In the genomic region with DNA sequence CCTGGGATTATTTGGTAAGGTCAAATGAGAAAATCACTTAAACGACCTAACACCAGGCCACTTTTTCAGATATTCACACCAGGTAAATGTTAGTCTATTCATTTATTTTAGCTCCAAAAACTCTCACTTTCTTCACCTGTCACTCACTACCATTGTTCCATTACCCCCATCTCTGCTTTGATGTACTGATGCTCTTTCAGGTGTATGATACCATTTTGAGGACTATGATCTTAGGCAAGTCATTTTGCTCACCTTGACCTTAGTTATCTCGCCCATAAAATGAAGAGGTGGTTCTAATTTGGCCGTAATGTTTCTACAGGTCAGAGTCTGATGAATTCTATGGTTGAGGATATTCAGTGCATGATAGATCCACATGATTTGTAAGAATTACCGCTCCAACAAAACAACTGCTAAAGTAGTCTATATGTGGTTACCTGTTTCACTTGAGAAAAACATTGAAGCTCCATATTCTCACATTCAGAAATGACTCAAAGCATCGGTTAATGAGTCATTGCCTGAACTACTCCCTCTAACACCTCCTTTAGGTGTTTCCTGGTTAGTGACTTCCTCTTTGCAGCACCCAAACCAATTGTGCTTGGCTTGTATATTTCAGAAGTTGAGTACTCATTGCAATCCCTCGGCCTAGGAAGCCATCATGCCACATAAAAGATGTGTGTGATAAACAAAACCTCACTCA, we compare ENCODE assay signal across 8 cellular contexts. TPM values are rescaled to one million over a fixed set of nuclear protein-coding genes. Genes with fewer than 3 reads are reported as not detected.
DNase-seq lines count a peak whose midpoint lies in the region; ATAC-seq, FAIRE-seq and TF ChIP-seq lines count a peak whose summit lies in the region.

No MANE protein-coding gene starts in this region.

- no peaks in the 10 kb centered on the region for H3F3A ChIP-seq in PC-3 (ENCODE audit: low read length, unreplicated experiment)

- H3K4me1 ChIP-seq in PC-3 (ENCODE audit: insufficient read depth, low read length) (peaks cover 16% of the 10 kb centered on the region), GM12878 (ENCODE audit: control insufficient read depth, insufficient read depth, low read length) (peaks cover 7% of the 10 kb centered on the region; the same call in 1 of the 2 replicates)

- H3K27me3 ChIP-seq in PC-3 (ENCODE audit: low read length) (no peaks in the 10 kb centered on the region), GM12878 (replicated peaks in 1 of 2; ENCODE audit: control insufficient read depth in 2 of 2, insufficient read depth in 2 of 2, low read length in 1 of 2) (no peaks in the 10 kb centered on the region), MG63 (no peaks in the 10 kb centered on the region)

- H3K9ac ChIP-seq in PC-3 (ENCODE audit: low read length) (no peak overlapping the region), GM12878 (ENCODE audit: control insufficient read depth, insufficient read depth, low read length) (no peak overlapping the region)

- H4K20me1 ChIP-seq in PC-3 (ENCODE audit: low read length): no peaks in the 10 kb centered on the region
- H4K20me1 ChIP-seq in GM12878 (ENCODE audit: control insufficient read depth, insufficient read depth): no peaks in the 10 kb centered on the region

- TF ChIP-seq EP300 in GM12878 (IDR thresholded peaks at IDR 0.05; ENCODE audit: borderline replicate concordance in 1 of 2, control insufficient read depth in 1 of 2, low read depth in 2 of 2, low read length in 2 of 2): peak; percentile 90 to 98

- peak overlapping the region; percentile 92 for H3K27ac Mint-ChIP-seq in stimulated activated effector memory CD8-positive, alpha-beta T cell treated with anti-CD3 and anti-CD28 coated beads, Interleukin-12 subunit alpha, Interleukin-12 subunit beta, amount 100 ng/mL, for 72 hours

- H2AFZ ChIP-seq in PC-3 (ENCODE audit: low read length): 0 out of 2 replicates have a peak overlapping the region, but pooled peaks have one; percentile 21
- H2AFZ ChIP-seq in GM12878 (ENCODE audit: control insufficient read depth, low read depth, low read length): peak overlapping the region; percentile 53

- no peaks in the 10 kb centered on the region for H3K36me3 ChIP-seq in PC-3 (ENCODE audit: low read depth, low read length)
- no peaks in the 10 kb centered on the region for H3K36me3 ChIP-seq in GM12878 (ENCODE audit: control insufficient read depth in 2 of 2, insufficient read depth in 2 of 2, low read length in 1 of 2)
- H3K36me3 ChIP-seq in MG63: no peaks in the 10 kb centered on the region

- peak; percentile 67 for DNase-seq in PC-3
- DNase-seq in GM12878 (ENCODE audit: low read depth, low spot score): peak; percentile 93
- DNase-seq in stimulated activated effector memory CD8-positive, alpha-beta T cell treated with anti-CD3 and anti-CD28 coated beads, Interleukin-12 subunit alpha, Interleukin-12 subunit beta, amount 100 ng/mL, for 72 hours (ENCODE audit: low spot score in 2 of 2): peak; percentile 42 to 81
- no peak for DNase-seq in MG63
- no peak for DNase-seq in dedifferentiated amniotic fluid mesenchymal stem cell (ENCODE audit: extremely low spot score)
- no peak for DNase-seq in left lobe of liver (ENCODE audit: low spot score)

- peak; percentile 98 for ATAC-seq in GM18868 (IDR thresholded peaks at IDR 0.05; ENCODE audit: unreplicated experiment)
- ATAC-seq in HG02885 (IDR thresholded peaks at IDR 0.05; ENCODE audit: poor library complexity, unreplicated experiment): peak; percentile 99
- ATAC-seq in PC-3: peak; percentile 53
- ATAC-seq in GM12878: peak; percentile 99
- peak; percentile 95 for ATAC-seq in stimulated activated effector memory CD8-positive, alpha-beta T cell treated with anti-CD3 and anti-CD28 coated beads, Interleukin-12 subunit alpha, Interleukin-12 subunit beta, amount 100 ng/mL, for 72 hours
- ATAC-seq in left lobe of liver: no peak

- H3K9me3 ChIP-seq in PC-3 (ENCODE audit: low read length) (no peaks in the 10 kb centered on the region), GM12878 (replicated peaks; ENCODE audit: control insufficient read depth, insufficient read depth, low read length) (no peaks in the 10 kb centered on the region; the same call in 2 of the 3 replicates), MG63 (no peaks in the 10 kb centered on the region)

- H3K4me3 ChIP-seq in PC-3 (ENCODE audit: low read length) (no peak overlapping the region), GM12878 (peak overlapping the region; percentile 38), MG63 (no peak overlapping the region)

- BruUV-seq in PC-3 (replicated peaks; lab: Mats Ljungman, UMichigan) (no TSS peak), GM12878 (replicated peaks; lab: Mats Ljungman, UMichigan) (no TSS peak)

- H3K27ac ChIP-seq in PC-3 (ENCODE audit: low read length) (no peak overlapping the region), GM12878 (ENCODE audit: control insufficient read depth, insufficient read depth) (peak overlapping the region; percentile 54)

- H3K79me2 ChIP-seq in PC-3 (ENCODE audit: low read length): no peaks in the 10 kb centered on the region
- H3K79me2 ChIP-seq in GM12878 (ENCODE audit: control insufficient read depth, insufficient read depth, low read length): no peaks in the 10 kb centered on the region

- FAIRE-seq in GM12878 (lab: Jason Lieb, UNC): peak; percentile 94

- H3K9me3 Mint-ChIP-seq in stimulated activated effector memory CD8-positive, alpha-beta T cell treated with anti-CD3 and anti-CD28 coated beads, Interleukin-12 subunit alpha, Interleukin-12 subunit beta, amount 100 ng/mL, for 72 hours: no peaks in the 10 kb centered on the region

- no peak for TF ChIP-seq POLR2A in GM12878 (IDR thresholded peaks at IDR 0.05; ENCODE audit: low read depth, low read length)

- H3K36me3 Mint-ChIP-seq in stimulated activated effector memory CD8-positive, alpha-beta T cell treated with anti-CD3 and anti-CD28 coated beads, Interleukin-12 subunit alpha, Interleukin-12 subunit beta, amount 100 ng/mL, for 72 hours: peaks cover 16% of the 10 kb centered on the region

- TF ChIP-seq RAD21 in GM12878 (IDR thresholded peaks at IDR 0.05; ENCODE audit: insufficient read depth, low read depth, low read length): peak; percentile 42

- TF ChIP-seq CTCF in PC-3 (conservative IDR thresholded peaks at IDR 0.05; ENCODE audit: low read depth, low read length) (no peak), GM12878 (IDR thresholded peaks at IDR 0.05 in 2 of 3, conservative IDR thresholded peaks at IDR 0.05 in 1 of 3; ENCODE audit: control insufficient read depth in 2 of 3, extremely low read depth in 1 of 3, insufficient read depth in 1 of 3, low read depth in 3 of 3, low read length in 3 of 3) (no peak)

- H3K4me2 ChIP-seq in PC-3 (ENCODE audit: low read length): peak overlapping the region; percentile 36
- peak overlapping the region; percentile 51 for H3K4me2 ChIP-seq in GM12878 (ENCODE audit: control insufficient read depth, insufficient read depth)

- SMC1A ChIA-PET in GM12878 (lab: Charles Lee; ENCODE audit: uncharacterized antibody, unreplicated experiment): interaction anchor here (0.7 to 3.5 kb wide), 17 partner anchors 16 to 112 kb away, joined by 3 to 28 read pairs (median 6); partner anchors contain the start of gene ARAP2

- CTCF ChIA-PET in PC-3 (lab: Charles Lee) (no interaction called here), GM12878 (lab: Yijun Ruan, JAX) (interaction anchor here (0.6 to 3.1 kb wide), 9 partner anchors 18 to 113 kb away, joined by 3 to 16 read pairs (median 3); partner anchors contain the start of gene ARAP2)

- RAD21 ChIA-PET in GM12878 (lab: Charles Lee; ENCODE audit: unreplicated experiment): interaction anchor here (0.6 to 3.3 kb wide), 12 partner anchors 11 to 112 kb away, joined by 3 to 23 read pairs (median 4); partner anchors contain the start of gene ARAP2

- intact Hi-C loops in PC-3 (cut with micrococcal nuclease): no loop called here
- intact Hi-C loops in GM12878 (cut with micrococcal nuclease; ENCODE audit: unreplicated experiment): loop anchor here (1.0 to 2.0 kb wide), 5 partner anchors 19 to 42 kb away; partner anchors contain the start of gene ARAP2

- no peaks in the 10 kb centered on the region for H3K9me2 ChIP-seq in PC-3 (replicated peaks; ENCODE audit: low read length)

- peak overlapping the region; percentile 71 for H3K4me3 Mint-ChIP-seq in stimulated activated effector memory CD8-positive, alpha-beta T cell treated with anti-CD3 and anti-CD28 coated beads, Interleukin-12 subunit alpha, Interleukin-12 subunit beta, amount 100 ng/mL, for 72 hours

- WGBS in GM12878 (ENCODE audit: insufficient coverage, insufficient replicate concordance, low lambda C conversion rate, missing lambda C conversion rate): 4% methylated on average over 6 of the region's 6 CpGs

- peaks cover 71% of the 10 kb centered on the region for H3K4me1 Mint-ChIP-seq in stimulated activated effector memory CD8-positive, alpha-beta T cell treated with anti-CD3 and anti-CD28 coated beads, Interleukin-12 subunit alpha, Interleukin-12 subunit beta, amount 100 ng/mL, for 72 hours

- in situ Hi-C loops in GM12878 (cut with MboI): no loop called here

- POLR2A ChIA-PET in PC-3 (lab: Charles Lee; ENCODE audit: unreplicated experiment): no interaction called here
- POLR2A ChIA-PET in GM12878 (lab: Charles Lee): interaction anchor here (0.9 to 2.3 kb wide), 4 partner anchors 30 to 63 kb away, joined by 3 to 8 read pairs (median 6); partner anchors contain the start of gene ARAP2

RNA-seq across cellular contexts. Expression of gene DTHD1, which starts 4.5 kb away (rescaled TPM):
- total RNA-seq in PC-3 (2014; rRNA removed): not detected in 2 replicates
- total RNA-seq in GM12878 (2013; cell fraction: nucleolus; rRNA removed): 0.24 and 0.31 TPM in 2 replicates
- total RNA-seq in GM12878 (2014; rRNA removed): 1.3 TPM in 2 replicates
- total RNA-seq in GM12878 (2014; rRNA removed; fragmentation: Illumina TruSeq; extraction: Trizol): 1.7 and 1.8 TPM in 2 replicates
- 2.0 and 2.1 TPM in 2 replicates for total RNA-seq in GM12878 (2021)
- 0.28 TPM for polyA plus RNA-seq in GM12878 (2011; ENCODE audit: low read depth)
- polyA plus RNA-seq in GM12878 (2011; rRNA removed): 0.05 and 0.19 TPM in 2 replicates
- 0.03 TPM in 2 replicates for polyA plus RNA-seq in GM12878 (2011; cell fraction: cytosol; rRNA removed)
- polyA plus RNA-seq in GM12878 (2011; cell fraction: nucleus; rRNA removed): 0.06 and 0.10 TPM in 2 replicates
- 0.38 and 0.98 TPM in 2 replicates for polyA plus RNA-seq in GM12878 (2012)
- polyA plus RNA-seq in GM12878 (2014; fragmentation: Illumina TruSeq; extraction: Trizol): 2.8 and 4.6 TPM in 2 replicates
- polyA plus RNA-seq in GM12878 (2014; fragmentation: Nextera tagmentation; extraction: Ambion mirVana): 1 to 10 TPM; 1.2 to 1.5 TPM
- polyA plus RNA-seq in GM12878 (2014; rRNA removed): 1.1 and 2.2 TPM in 2 replicates
- 1 to 10 TPM; 1.1 to 1.3 TPM for polyA plus RNA-seq in GM12878 (2016; fragmentation: Nextera tagmentation; extraction: Ambion mirVana)
- polyA minus RNA-seq in GM12878 (2011; rRNA and poly(A)+ RNA removed): not detected in 2 replicates
- not detected in 2 replicates for polyA minus RNA-seq in GM12878 (2011; cell fraction: cytosol; rRNA and poly(A)+ RNA removed)
- 0.19 TPM in 1 of 2 replicates, not detected in the other for polyA minus RNA-seq in GM12878 (2011; cell fraction: nucleus; rRNA and poly(A)+ RNA removed)
- not detected in 2 replicates for total RNA-seq in MG63 (2014; rRNA removed; shearing (Covaris generic); ENCODE audit: low replicate concordance)
- total RNA-seq in left lobe of liver: 0.05 TPM

RNA-seq across cellular contexts. Expression of gene ARAP2, which starts 41.6 kb away (rescaled TPM):
- total RNA-seq in PC-3 (2014; rRNA removed) (12.5 and 13.2 TPM in 2 replicates), GM12878 (2014; rRNA removed) (32.9 and 40.7 TPM in 2 replicates), GM12878 (2014; rRNA removed; fragmentation: Illumina TruSeq; extraction: Trizol) (36.1 and 36.7 TPM in 2 replicates), GM12878 (2021) (28.3 and 32.0 TPM in 2 replicates), left lobe of liver (7.4 TPM)
- total RNA-seq in GM12878 (2013; cell fraction: nucleolus; rRNA removed): 244 and 250 TPM in 2 replicates
- 5.7 TPM for polyA plus RNA-seq in GM12878 (2011; ENCODE audit: low read depth)
- polyA plus RNA-seq in GM12878 (2011; rRNA removed) (12.1 and 19.1 TPM in 2 replicates), GM12878 (2014; fragmentation: Illumina TruSeq; extraction: Trizol) (18.2 and 24.6 TPM in 2 replicates), GM12878 (2014; fragmentation: Nextera tagmentation; extraction: Ambion mirVana) (1 to 10 TPM; 5.4 to 5.7 TPM), GM12878 (2014; rRNA removed) (9.4 and 11.5 TPM in 2 replicates), GM12878 (2016; fragmentation: Nextera tagmentation; extraction: Ambion mirVana) (10 to 100 TPM in 1 of 2 experiments, 1 to 10 TPM in 1; 8.0 to 12.3 TPM)
- polyA plus RNA-seq in GM12878 (2011; cell fraction: cytosol; rRNA removed): 3.0 and 4.1 TPM in 2 replicates
- polyA plus RNA-seq in GM12878 (2011; cell fraction: nucleus; rRNA removed): 14.8 and 17.4 TPM in 2 replicates
- 9.5 and 11.7 TPM in 2 replicates for polyA plus RNA-seq in GM12878 (2012)
- 28.9 and 52.4 TPM in 2 replicates for polyA minus RNA-seq in GM12878 (2011; rRNA and poly(A)+ RNA removed)
- polyA minus RNA-seq in GM12878 (2011; cell fraction: cytosol; rRNA and poly(A)+ RNA removed): 5.1 and 12.1 TPM in 2 replicates
- 57.2 and 74.5 TPM in 2 replicates for polyA minus RNA-seq in GM12878 (2011; cell fraction: nucleus; rRNA and poly(A)+ RNA removed)
- total RNA-seq in MG63 (2014; rRNA removed; shearing (Covaris generic); ENCODE audit: low replicate concordance): 1.3 and 1.9 TPM in 2 replicates

Comparison
In these comparisons a context has a peak if more than half of its experiments do, and no peak if none do; other contexts are left out.
1. DNase-seq: peak in PC-3 (single experiment), GM12878 (single experiment) and stimulated activated effector memory CD8-positive, alpha-beta T cell treated with anti-CD3 and anti-CD28 coated beads, Interleukin-12 subunit alpha, Interleukin-12 subunit beta, amount 100 ng/mL, for 72 hours (2 of 2); none in MG63 (single experiment), dedifferentiated amniotic fluid mesenchymal stem cell (single experiment) and left lobe of liver (single experiment).